Comparison of ENCODE assay signal across 1 cellular context in the genomic region with DNA sequence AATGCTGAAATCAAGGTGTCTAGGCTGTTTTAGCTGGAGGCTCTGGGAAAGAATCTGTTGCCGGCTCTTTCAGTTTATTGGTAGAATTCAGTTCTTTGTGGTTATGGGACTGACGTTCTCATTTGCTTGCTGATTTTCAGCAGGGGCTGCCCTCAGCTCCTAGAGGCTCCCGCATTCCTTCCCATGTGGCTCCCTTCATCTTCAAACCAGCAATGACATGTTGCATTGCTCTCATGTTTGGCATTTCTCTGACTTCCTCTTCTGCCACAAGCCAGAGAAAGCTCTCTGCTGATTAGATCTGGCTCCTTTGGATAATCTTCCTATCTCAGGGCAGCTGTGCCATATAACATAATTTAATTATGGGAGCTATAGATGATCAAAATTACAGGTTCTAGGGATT.
TF ChIP-seq lines count a peak whose summit lies in the region.

No MANE protein-coding gene starts in this region.

TF ChIP-seq in SK-N-SH, 30 proteins besides CTCF, POLR2A, EP300 and RAD21 (continued from another document):
- peak; percentile 84 for TF ChIP-seq NFIC (IDR thresholded peaks at IDR 0.05; ENCODE audit: borderline replicate concordance)
- TF ChIP-seq JUND (IDR thresholded peaks at IDR 0.05): peak; percentile 79
- TF ChIP-seq, protein P1, sequence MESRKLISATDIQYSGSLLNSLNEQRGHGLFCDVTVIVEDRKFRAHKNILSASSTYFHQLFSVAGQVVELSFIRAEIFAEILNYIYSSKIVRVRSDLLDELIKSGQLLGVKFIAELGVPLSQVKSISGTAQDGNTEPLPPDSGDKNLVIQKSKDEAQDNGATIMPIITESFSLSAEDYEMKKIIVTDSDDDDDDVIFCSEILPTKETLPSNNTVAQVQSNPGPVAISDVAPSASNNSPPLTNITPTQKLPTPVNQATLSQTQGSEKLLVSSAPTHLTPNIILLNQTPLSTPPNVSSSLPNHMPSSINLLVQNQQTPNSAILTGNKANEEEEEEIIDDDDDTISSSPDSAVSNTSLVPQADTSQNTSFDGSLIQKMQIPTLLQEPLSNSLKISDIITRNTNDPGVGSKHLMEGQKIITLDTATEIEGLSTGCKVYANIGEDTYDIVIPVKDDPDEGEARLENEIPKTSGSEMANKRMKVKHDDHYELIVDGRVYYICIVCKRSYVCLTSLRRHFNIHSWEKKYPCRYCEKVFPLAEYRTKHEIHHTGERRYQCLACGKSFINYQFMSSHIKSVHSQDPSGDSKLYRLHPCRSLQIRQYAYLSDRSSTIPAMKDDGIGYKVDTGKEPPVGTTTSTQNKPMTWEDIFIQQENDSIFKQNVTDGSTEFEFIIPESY (IDR thresholded peaks at IDR 0.05; ENCODE audit: borderline replicate concordance, low read depth): 0 out of 2 replicates have a peak, but pooled peaks have one; percentile 16
- no peak; the same call in 1 of the 2 replicates for TF ChIP-seq YY1 (IDR thresholded peaks at IDR 0.05; ENCODE audit: low read depth)
- TF ChIP-seq RFX5 (IDR thresholded peaks at IDR 0.05; ENCODE audit: low read length): no peak
- TF ChIP-seq TEAD4 (IDR thresholded peaks at IDR 0.05; ENCODE audit: borderline replicate concordance, insufficient read depth): peak; percentile 94
- TF ChIP-seq RXRA (IDR thresholded peaks at IDR 0.05; ENCODE audit: borderline replicate concordance, low read depth): peak; percentile 61; the same call in 1 of the 2 replicates
- TF ChIP-seq FOXJ3 (CRISPR knock-in tag; IDR thresholded peaks at IDR 0.05): no peak
- TF ChIP-seq, protein P2, sequence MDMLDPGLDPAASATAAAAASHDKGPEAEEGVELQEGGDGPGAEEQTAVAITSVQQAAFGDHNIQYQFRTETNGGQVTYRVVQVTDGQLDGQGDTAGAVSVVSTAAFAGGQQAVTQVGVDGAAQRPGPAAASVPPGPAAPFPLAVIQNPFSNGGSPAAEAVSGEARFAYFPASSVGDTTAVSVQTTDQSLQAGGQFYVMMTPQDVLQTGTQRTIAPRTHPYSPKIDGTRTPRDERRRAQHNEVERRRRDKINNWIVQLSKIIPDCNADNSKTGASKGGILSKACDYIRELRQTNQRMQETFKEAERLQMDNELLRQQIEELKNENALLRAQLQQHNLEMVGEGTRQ (IDR thresholded peaks at IDR 0.05; ENCODE audit: borderline replicate concordance, low read depth, low read length): no peak
- TF ChIP-seq TAF1 (IDR thresholded peaks at IDR 0.05; ENCODE audit: borderline replicate concordance, low read depth, low read length): no peak
- TF ChIP-seq MEF2A (IDR thresholded peaks at IDR 0.05; ENCODE audit: borderline replicate concordance, low read depth): peak; percentile 32; the same call in 1 of the 2 replicates
- TF ChIP-seq, protein P3, sequence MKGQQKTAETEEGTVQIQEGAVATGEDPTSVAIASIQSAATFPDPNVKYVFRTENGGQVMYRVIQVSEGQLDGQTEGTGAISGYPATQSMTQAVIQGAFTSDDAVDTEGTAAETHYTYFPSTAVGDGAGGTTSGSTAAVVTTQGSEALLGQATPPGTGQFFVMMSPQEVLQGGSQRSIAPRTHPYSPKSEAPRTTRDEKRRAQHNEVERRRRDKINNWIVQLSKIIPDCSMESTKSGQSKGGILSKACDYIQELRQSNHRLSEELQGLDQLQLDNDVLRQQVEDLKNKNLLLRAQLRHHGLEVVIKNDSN (IDR thresholded peaks at IDR 0.05; ENCODE audit: borderline replicate concordance, low read depth): no peak
- peak; percentile 93 for TF ChIP-seq TCF12 (IDR thresholded peaks at IDR 0.05)
- TF ChIP-seq SIN3A (IDR thresholded peaks at IDR 0.05; ENCODE audit: borderline replicate concordance, low read depth, low read length): 0 out of 2 replicates have a peak, but pooled peaks have one; percentile 26
- no peak for TF ChIP-seq CHD2 (IDR thresholded peaks at IDR 0.05; ENCODE audit: low read length, partially characterized antibody)
- TF ChIP-seq, protein P4, sequence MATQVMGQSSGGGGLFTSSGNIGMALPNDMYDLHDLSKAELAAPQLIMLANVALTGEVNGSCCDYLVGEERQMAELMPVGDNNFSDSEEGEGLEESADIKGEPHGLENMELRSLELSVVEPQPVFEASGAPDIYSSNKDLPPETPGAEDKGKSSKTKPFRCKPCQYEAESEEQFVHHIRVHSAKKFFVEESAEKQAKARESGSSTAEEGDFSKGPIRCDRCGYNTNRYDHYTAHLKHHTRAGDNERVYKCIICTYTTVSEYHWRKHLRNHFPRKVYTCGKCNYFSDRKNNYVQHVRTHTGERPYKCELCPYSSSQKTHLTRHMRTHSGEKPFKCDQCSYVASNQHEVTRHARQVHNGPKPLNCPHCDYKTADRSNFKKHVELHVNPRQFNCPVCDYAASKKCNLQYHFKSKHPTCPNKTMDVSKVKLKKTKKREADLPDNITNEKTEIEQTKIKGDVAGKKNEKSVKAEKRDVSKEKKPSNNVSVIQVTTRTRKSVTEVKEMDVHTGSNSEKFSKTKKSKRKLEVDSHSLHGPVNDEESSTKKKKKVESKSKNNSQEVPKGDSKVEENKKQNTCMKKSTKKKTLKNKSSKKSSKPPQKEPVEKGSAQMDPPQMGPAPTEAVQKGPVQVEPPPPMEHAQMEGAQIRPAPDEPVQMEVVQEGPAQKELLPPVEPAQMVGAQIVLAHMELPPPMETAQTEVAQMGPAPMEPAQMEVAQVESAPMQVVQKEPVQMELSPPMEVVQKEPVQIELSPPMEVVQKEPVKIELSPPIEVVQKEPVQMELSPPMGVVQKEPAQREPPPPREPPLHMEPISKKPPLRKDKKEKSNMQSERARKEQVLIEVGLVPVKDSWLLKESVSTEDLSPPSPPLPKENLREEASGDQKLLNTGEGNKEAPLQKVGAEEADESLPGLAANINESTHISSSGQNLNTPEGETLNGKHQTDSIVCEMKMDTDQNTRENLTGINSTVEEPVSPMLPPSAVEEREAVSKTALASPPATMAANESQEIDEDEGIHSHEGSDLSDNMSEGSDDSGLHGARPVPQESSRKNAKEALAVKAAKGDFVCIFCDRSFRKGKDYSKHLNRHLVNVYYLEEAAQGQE (IDR thresholded peaks at IDR 0.05; ENCODE audit: low read depth, low read length): no peak
- TF ChIP-seq, protein P5, sequence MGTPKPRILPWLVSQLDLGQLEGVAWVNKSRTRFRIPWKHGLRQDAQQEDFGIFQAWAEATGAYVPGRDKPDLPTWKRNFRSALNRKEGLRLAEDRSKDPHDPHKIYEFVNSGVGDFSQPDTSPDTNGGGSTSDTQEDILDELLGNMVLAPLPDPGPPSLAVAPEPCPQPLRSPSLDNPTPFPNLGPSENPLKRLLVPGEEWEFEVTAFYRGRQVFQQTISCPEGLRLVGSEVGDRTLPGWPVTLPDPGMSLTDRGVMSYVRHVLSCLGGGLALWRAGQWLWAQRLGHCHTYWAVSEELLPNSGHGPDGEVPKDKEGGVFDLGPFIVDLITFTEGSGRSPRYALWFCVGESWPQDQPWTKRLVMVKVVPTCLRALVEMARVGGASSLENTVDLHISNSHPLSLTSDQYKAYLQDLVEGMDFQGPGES (IDR thresholded peaks at IDR 0.05; ENCODE audit: low read depth, low read length): no peak
- no peak for TF ChIP-seq ELF1 (IDR thresholded peaks at IDR 0.05)
- TF ChIP-seq SMC3 (IDR thresholded peaks at IDR 0.05; ENCODE audit: low read depth, low read length): no peak
- peak; percentile 71; the same call in 1 of the 2 replicates for TF ChIP-seq FOXM1 (IDR thresholded peaks at IDR 0.05; ENCODE audit: low read depth)
